ENCODE assay signal across 1 cellular context in genomic region chr19:13848811-13849241, GRCh38.
TF ChIP-seq lines count a peak whose summit lies in the region.

No MANE protein-coding gene starts in this region.

TF ChIP-seq in HEK293, 187 proteins besides CTCF, POLR2A, EP300 and RAD21 (continued from another document):
- TF ChIP-seq TSHZ1 (tag by site-specific recombination; IDR thresholded peaks at IDR 0.05; ENCODE audit: borderline replicate concordance) (no peak), KLF10 (tag by site-specific recombination; IDR thresholded peaks at IDR 0.05) (no peak), ZNF664 (tag by site-specific recombination; IDR thresholded peaks at IDR 0.05) (no peak), ZNF48 (tag by site-specific recombination; IDR thresholded peaks at IDR 0.05) (no peak), ZNF433 (tag by site-specific recombination; IDR thresholded peaks at IDR 0.05; ENCODE audit: low read depth) (no peak), ZFP3 (tag by site-specific recombination; IDR thresholded peaks at IDR 0.05; ENCODE audit: low read depth) (peak; percentile 74)
